In genomic region chr2:216043949-216044348, GRCh38 we compare ENCODE assay signal across 31 cellular contexts. TPM values are rescaled to one million over a fixed set of nuclear protein-coding genes. Genes with fewer than 3 reads are reported as not detected.
"Had no signal": no experiment of that assay in that cellular context is flagged by ENCODE, and none has a peak within 500 bp of the region (broad histone marks: within the 10 kb centered on the region; RNA-seq: fewer than 3 reads in every experiment).

No MANE protein-coding gene starts in this region.

- H3K36me3 ChIP-seq: breast epithelium had no signal

- H3K4me1 ChIP-seq: ascending aorta, breast epithelium had no signal

- H3K4me3 Mint-ChIP-seq: activated B cell treated with CpG ODN at 0.5 μM for 24 hours; activated CD4-positive, alpha-beta memory T cell treated with anti-CD3 and anti-CD28 coated beads for 36 hours; activated CD8-positive, alpha-beta memory T cell treated with anti-CD3 and anti-CD28 coated beads, Interleukin-2, amount 10 ng/mL, durations not matched to agents 7 days and 5 days; activated CD8-positive, alpha-beta T cell treated with anti-CD3 and anti-CD28 coated beads, Interleukin-2, amount 10 ng/mL, durations not matched to agents 7 days and 5 days; activated naive CD4-positive, alpha-beta T cell treated with anti-CD3 and anti-CD28 coated beads, Interleukin-2, amount 10 ng/mL, durations not matched to agents 7 days and 5 days; activated naive CD8-positive, alpha-beta T cell treated with anti-CD3 and anti-CD28 coated beads, Interleukin-2, amount 10 ng/mL, durations not matched to agents 7 days and 5 days; activated T-helper 1 cell treated with anti-CD3 and anti-CD28 coated beads, Interleukin-12 subunit alpha, Interleukin-12 subunit beta, Interleukin-2, Interleukin-4 antibody, amounts not matched to agents 30 ng/mL and 10 ng/mL and 1 ng/mL, durations not matched to agents 14 hours and 24 hours and 36 hours; brain; central memory CD8-positive, alpha-beta T cell; dendritic cell treated with granulocyte-macrophage colony-stimulating factor and Interleukin-4, amounts not matched to agents 40 ng/mL and 50 ng/mL, for 4 days; endodermal cell; T-cell; T-helper 1 cell treated with Interleukin-12 subunit alpha and Interleukin-12 subunit beta and Interleukin-4 antibody, amounts not matched to agents 30 μg/mL and 1 μg/mL, for 36 hours had no signal

- FAIRE-seq: frontal cortex had no signal

- H3K27me3 ChIP-seq: ascending aorta, breast epithelium, dorsolateral prefrontal cortex had no signal

- H3K27ac ChIP-seq: ascending aorta, breast epithelium, coronary artery, dorsolateral prefrontal cortex, WERI-Rb-1 had no signal

- H3K27ac Mint-ChIP-seq: activated B cell treated with CpG ODN at 0.5 μM for 24 hours; activated CD4-positive, alpha-beta memory T cell treated with anti-CD3 and anti-CD28 coated beads for 36 hours; activated CD8-positive, alpha-beta memory T cell treated with anti-CD3 and anti-CD28 coated beads, Interleukin-2, amount 10 ng/mL, durations not matched to agents 7 days and 5 days; activated CD8-positive, alpha-beta T cell treated with anti-CD3 and anti-CD28 coated beads, Interleukin-2, amount 10 ng/mL, durations not matched to agents 7 days and 5 days; activated naive CD4-positive, alpha-beta T cell treated with anti-CD3 and anti-CD28 coated beads, Interleukin-2, amount 10 ng/mL, durations not matched to agents 7 days and 5 days; activated naive CD8-positive, alpha-beta T cell treated with anti-CD3 and anti-CD28 coated beads, Interleukin-2, amount 10 ng/mL, durations not matched to agents 7 days and 5 days; activated T-helper 1 cell treated with anti-CD3 and anti-CD28 coated beads, Interleukin-12 subunit alpha, Interleukin-12 subunit beta, Interleukin-2, Interleukin-4 antibody, amounts not matched to agents 30 ng/mL and 10 ng/mL and 1 ng/mL, durations not matched to agents 14 hours and 24 hours and 36 hours; brain; dendritic cell treated with granulocyte-macrophage colony-stimulating factor and Interleukin-4, amounts not matched to agents 40 ng/mL and 50 ng/mL, for 4 days; endodermal cell; T-cell; T-helper 1 cell treated with Interleukin-12 subunit alpha and Interleukin-12 subunit beta and Interleukin-4 antibody, amounts not matched to agents 30 μg/mL and 1 μg/mL, for 36 hours had no signal

- DNase-seq: activated B cell treated with CpG ODN at 0.5 μM for 24 hours; activated CD4-positive, alpha-beta memory T cell treated with anti-CD3 and anti-CD28 coated beads for 36 hours; activated CD4-positive, alpha-beta T cell treated with anti-CD3 and anti-CD28 coated beads for 48 hours; activated CD8-positive, alpha-beta memory T cell treated with anti-CD3 and anti-CD28 coated beads, Interleukin-2, amount 10 ng/mL, durations not matched to agents 7 days and 5 days; activated CD8-positive, alpha-beta memory T cell treated with anti-CD3 and anti-CD28 coated beads, Interleukin-2, amount 50 U/mL, for 4 hours; activated CD8-positive, alpha-beta T cell treated with anti-CD3 and anti-CD28 coated beads, Interleukin-2, amount 10 ng/mL, durations not matched to agents 7 days and 5 days; activated gamma-delta T cell; activated naive CD4-positive, alpha-beta T cell; activated naive CD4-positive, alpha-beta T cell treated with anti-CD3 and anti-CD28 coated beads, Interleukin-2, amount 10 ng/mL, durations not matched to agents 7 days and 5 days; activated naive CD8-positive, alpha-beta T cell treated with anti-CD3 and anti-CD28 coated beads, Interleukin-2, amount 10 ng/mL, durations not matched to agents 7 days and 5 days; activated T-cell treated with anti-CD3 and anti-CD28 coated beads, Interleukin-2, amount 50 U/mL, for 1 hour; activated T-cell treated with anti-CD3 and anti-CD28 coated beads, Interleukin-2, amount 50 U/mL, for 48 hours; dorsolateral prefrontal cortex; effector memory CD4-positive, alpha-beta T cell; endodermal cell; foreskin fibroblast; head of caudate nucleus; T-cell; T-helper 9 cell; WERI-Rb-1 had no signal

- H3K9me3 Mint-ChIP-seq: activated B cell treated with CpG ODN at 0.5 μM for 24 hours; activated CD4-positive, alpha-beta memory T cell treated with anti-CD3 and anti-CD28 coated beads for 36 hours; activated naive CD4-positive, alpha-beta T cell treated with anti-CD3 and anti-CD28 coated beads, Interleukin-2, amount 10 ng/mL, durations not matched to agents 7 days and 5 days; activated naive CD8-positive, alpha-beta T cell treated with anti-CD3 and anti-CD28 coated beads, Interleukin-2, amount 10 ng/mL, durations not matched to agents 7 days and 5 days; activated T-helper 1 cell treated with anti-CD3 and anti-CD28 coated beads, Interleukin-12 subunit alpha, Interleukin-12 subunit beta, Interleukin-2, Interleukin-4 antibody, amounts not matched to agents 30 ng/mL and 10 ng/mL and 1 ng/mL, durations not matched to agents 14 hours and 24 hours and 36 hours; brain; central memory CD8-positive, alpha-beta T cell; dendritic cell treated with granulocyte-macrophage colony-stimulating factor and Interleukin-4, amounts not matched to agents 40 ng/mL and 50 ng/mL, for 4 days; endodermal cell; T-cell; T-helper 1 cell treated with Interleukin-12 subunit alpha and Interleukin-12 subunit beta and Interleukin-4 antibody, amounts not matched to agents 30 μg/mL and 1 μg/mL, for 36 hours had no signal

- H3K4me1 Mint-ChIP-seq: activated B cell treated with CpG ODN at 0.5 μM for 24 hours; activated naive CD4-positive, alpha-beta T cell treated with anti-CD3 and anti-CD28 coated beads, Interleukin-2, amount 10 ng/mL, durations not matched to agents 7 days and 5 days; activated naive CD8-positive, alpha-beta T cell treated with anti-CD3 and anti-CD28 coated beads, Interleukin-2, amount 10 ng/mL, durations not matched to agents 7 days and 5 days; brain; central memory CD8-positive, alpha-beta T cell; T-cell had no signal

- H3K4me3 ChIP-seq: ascending aorta, breast epithelium, coronary artery, dorsolateral prefrontal cortex had no signal

- ATAC-seq: activated CD4-positive, CD25-positive, alpha-beta regulatory T cell treated with anti-CD3 and anti-CD28 coated beads, Interleukin-2, amount 50 U/mL, for 24 hours; activated CD8-positive, alpha-beta memory T cell treated with anti-CD3 and anti-CD28 coated beads, Interleukin-2, amount 10 ng/mL, durations not matched to agents 7 days and 5 days; activated CD8-positive, alpha-beta T cell treated with anti-CD3 and anti-CD28 coated beads, Interleukin-2, amount 10 ng/mL, durations not matched to agents 7 days and 5 days; esophagus mucosa; T-cell had no signal

- H3K9me3 ChIP-seq: ascending aorta, breast epithelium had no signal

RNA-seq across cellular contexts. Expression of gene MREG, which starts 30.6 kb away (rescaled TPM):
- total RNA-seq: ascending aorta had no signal
